Comparison of ENCODE assay signal across 13 cellular contexts in the genomic region with DNA sequence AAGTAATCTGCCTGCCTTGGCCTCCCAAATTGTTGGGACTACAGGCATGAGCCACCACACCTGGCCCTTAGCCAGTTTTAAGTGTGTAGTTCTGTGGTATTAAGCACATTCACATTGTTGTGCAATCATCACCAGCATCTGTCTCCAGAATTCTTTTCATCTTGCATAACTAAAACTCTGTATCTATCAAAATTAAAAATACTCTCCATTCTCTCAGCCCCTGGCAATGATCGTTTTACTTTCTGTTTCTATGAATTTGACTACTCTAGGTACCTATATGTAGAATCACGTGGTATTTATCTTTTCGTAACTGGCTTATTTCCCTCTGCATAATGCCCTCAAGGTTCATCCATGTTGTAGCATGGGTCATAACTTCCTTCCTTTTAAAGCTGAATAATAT. TPM values are rescaled to one million over a fixed set of nuclear protein-coding genes. Genes with fewer than 3 reads are reported as not detected.
DNase-seq lines count a peak whose midpoint lies in the region; ATAC-seq, FAIRE-seq and TF ChIP-seq lines count a peak whose summit lies in the region.
"Had no signal": no experiment of that assay in that cellular context is flagged by ENCODE, and none has a peak within 500 bp of the region (broad histone marks: within the 10 kb centered on the region; RNA-seq: fewer than 3 reads in every experiment).

No MANE protein-coding gene starts in this region.

- CTCF ChIA-PET in SK-N-SH (lab: Yijun Ruan, JAX), result no interaction called here

- H3K9me2 ChIP-seq in SK-N-SH, result no peaks in the 10 kb centered on the region

- H3K36me3 ChIP-seq in SK-N-SH (replicated peaks in 1 of 2; ENCODE audit: control insufficient read depth in 1 of 2, insufficient read depth in 2 of 2, low read length in 1 of 2) (peaks cover 0 to 7% of the 10 kb centered on the region in 2 experiments), skeletal muscle satellite cell (ENCODE audit: insufficient read depth, low read length) (no peaks in the 10 kb centered on the region)
- H3K36me3 ChIP-seq: colonic mucosa had no signal

- H4K20me1 ChIP-seq in SK-N-SH (ENCODE audit: insufficient read depth), result no peaks in the 10 kb centered on the region

- peaks cover 24% of the 10 kb centered on the region for H3F3A ChIP-seq in SK-N-SH (replicated peaks; ENCODE audit: insufficient read depth)

- no peak for TF ChIP-seq CTCF in SK-N-SH (IDR thresholded peaks at IDR 0.05)

- H3K79me2 ChIP-seq in SK-N-SH (ENCODE audit: insufficient read depth), result no peaks in the 10 kb centered on the region

- TF ChIP-seq EP300 in SK-N-SH (IDR thresholded peaks at IDR 0.05; ENCODE audit: borderline replicate concordance in 1 of 2, low read depth in 1 of 2, low read length in 1 of 2), result no peak

- no peak overlapping the region for H3K9ac ChIP-seq in SK-N-SH
- no peak overlapping the region for H3K9ac ChIP-seq in skeletal muscle satellite cell (ENCODE audit: low read depth, low read length)

- H3K9me3 ChIP-seq in SK-N-SH (peaks cover 6% of the 10 kb centered on the region; the same call in 1 of the 2 replicates), skeletal muscle satellite cell (replicated peaks; ENCODE audit: low read length) (no peaks in the 10 kb centered on the region)
- H3K9me3 ChIP-seq: colonic mucosa had no signal

- no peaks in the 10 kb centered on the region for H3K27me3 ChIP-seq in SK-N-SH (ENCODE audit: insufficient read depth)
- H3K27me3 ChIP-seq in skeletal muscle satellite cell (ENCODE audit: control insufficient read depth, insufficient read depth, low read length), result no peaks in the 10 kb centered on the region
- H3K27me3 ChIP-seq: colonic mucosa had no signal

- no peak overlapping the region for H3K4me3 ChIP-seq in SK-N-SH (ENCODE audit: low read depth in 2 of 2, low read length in 1 of 2)
- H3K4me3 ChIP-seq in skeletal muscle satellite cell (ENCODE audit: low read length), result no peak overlapping the region
- H3K4me3 ChIP-seq: colonic mucosa had no signal

- ATAC-seq in SK-N-SH treated with all-trans-retinoic acid at 6 μM for 48 hours (no peak), GM19397 (IDR thresholded peaks at IDR 0.05; ENCODE audit: unreplicated experiment) (no peak), GM19463 (IDR thresholded peaks at IDR 0.05; ENCODE audit: unreplicated experiment) (no peak)
- ATAC-seq: Panc1 had no signal

- no peak overlapping the region for H2AFZ ChIP-seq in SK-N-SH (ENCODE audit: low read depth)

- peak; percentile 49 for FAIRE-seq in RCC 7860 (lab: Jason Lieb, UNC)

- POLR2A ChIA-PET in SK-N-SH (lab: Yijun Ruan, JAX), result no interaction called here

- DNase-seq in SK-N-SH, result no peak
- peak; percentile 25 for DNase-seq in RCC 7860 (ENCODE audit: low spot score)
- DNase-seq in fibroblast of peridontal ligament (ENCODE audit: extremely low read depth), result peak; percentile 86
- no peak for DNase-seq in NCI-H510A (lab: John Stamatoyannopoulos, UW)
- DNase-seq: activated CD4-positive, CD25-positive, alpha-beta regulatory T cell treated with anti-CD3 and anti-CD28 coated beads, Interleukin-2, amount 50 U/mL, for 72 hours; colonic mucosa; nucleus accumbens had no signal

- H3K27ac ChIP-seq in SK-N-SH (ENCODE audit: low read depth in 2 of 2, low read length in 1 of 2), result no peak overlapping the region
- H3K27ac ChIP-seq: colonic mucosa had no signal

- H3K4me1 ChIP-seq in SK-N-SH (ENCODE audit: control insufficient read depth in 1 of 2, insufficient read depth in 2 of 2, low read depth in 1 of 2, low read length in 1 of 2) (peaks cover 0 to 25% of the 10 kb centered on the region in 2 experiments; a peak in 3 of 4 replicates), skeletal muscle satellite cell (ENCODE audit: control insufficient read depth, insufficient read depth, low read length) (peaks cover 31% of the 10 kb centered on the region)
- H3K4me1 ChIP-seq: colonic mucosa had no signal

- WGBS in SK-N-SH (ENCODE audit: low lambda C conversion rate), result 72% methylated on average over 3 of the region's 3 CpGs

- H3K4me2 ChIP-seq in SK-N-SH (no peak overlapping the region), skeletal muscle satellite cell (ENCODE audit: low read length) (peak overlapping the region; percentile 55)

- no peak for TF ChIP-seq RAD21 in SK-N-SH (IDR thresholded peaks at IDR 0.05; ENCODE audit: low read length)

TF ChIP-seq in SK-N-SH, 30 proteins besides CTCF, POLR2A, EP300 and RAD21 (continues in another document):
- TF ChIP-seq REST (IDR thresholded peaks at IDR 0.05; ENCODE audit: low read depth, low read length), result no peak
- peak; percentile 15; the same call in 1 of the 2 replicates for TF ChIP-seq NFIC (IDR thresholded peaks at IDR 0.05; ENCODE audit: borderline replicate concordance)
- no peak for TF ChIP-seq FOSL2 (IDR thresholded peaks at IDR 0.05; ENCODE audit: borderline replicate concordance, low read depth)
- no peak for TF ChIP-seq USF1 (IDR thresholded peaks at IDR 0.05; ENCODE audit: borderline replicate concordance, low read depth)
- no peak for TF ChIP-seq FOXJ3 (CRISPR knock-in tag; IDR thresholded peaks at IDR 0.05)

TF ChIP-seq in SK-N-SH treated with all-trans-retinoic acid at 6 μM for 48 hours, 23 proteins besides CTCF, POLR2A, EP300 and RAD21:
- TF ChIP-seq RARB (CRISPR knock-in tag; IDR thresholded peaks at IDR 0.05) (no peak), ISL1 (CRISPR knock-in tag; IDR thresholded peaks at IDR 0.05) (no peak), ZNF70 (CRISPR knock-in tag; IDR thresholded peaks at IDR 0.05) (no peak), TCF4 (CRISPR knock-in tag; IDR thresholded peaks at IDR 0.05; ENCODE audit: borderline replicate concordance) (no peak), ZNF565 (CRISPR knock-in tag; conservative IDR thresholded peaks at IDR 0.05; ENCODE audit: low read depth) (no peak)
- TF ChIP-seq, protein P1, sequence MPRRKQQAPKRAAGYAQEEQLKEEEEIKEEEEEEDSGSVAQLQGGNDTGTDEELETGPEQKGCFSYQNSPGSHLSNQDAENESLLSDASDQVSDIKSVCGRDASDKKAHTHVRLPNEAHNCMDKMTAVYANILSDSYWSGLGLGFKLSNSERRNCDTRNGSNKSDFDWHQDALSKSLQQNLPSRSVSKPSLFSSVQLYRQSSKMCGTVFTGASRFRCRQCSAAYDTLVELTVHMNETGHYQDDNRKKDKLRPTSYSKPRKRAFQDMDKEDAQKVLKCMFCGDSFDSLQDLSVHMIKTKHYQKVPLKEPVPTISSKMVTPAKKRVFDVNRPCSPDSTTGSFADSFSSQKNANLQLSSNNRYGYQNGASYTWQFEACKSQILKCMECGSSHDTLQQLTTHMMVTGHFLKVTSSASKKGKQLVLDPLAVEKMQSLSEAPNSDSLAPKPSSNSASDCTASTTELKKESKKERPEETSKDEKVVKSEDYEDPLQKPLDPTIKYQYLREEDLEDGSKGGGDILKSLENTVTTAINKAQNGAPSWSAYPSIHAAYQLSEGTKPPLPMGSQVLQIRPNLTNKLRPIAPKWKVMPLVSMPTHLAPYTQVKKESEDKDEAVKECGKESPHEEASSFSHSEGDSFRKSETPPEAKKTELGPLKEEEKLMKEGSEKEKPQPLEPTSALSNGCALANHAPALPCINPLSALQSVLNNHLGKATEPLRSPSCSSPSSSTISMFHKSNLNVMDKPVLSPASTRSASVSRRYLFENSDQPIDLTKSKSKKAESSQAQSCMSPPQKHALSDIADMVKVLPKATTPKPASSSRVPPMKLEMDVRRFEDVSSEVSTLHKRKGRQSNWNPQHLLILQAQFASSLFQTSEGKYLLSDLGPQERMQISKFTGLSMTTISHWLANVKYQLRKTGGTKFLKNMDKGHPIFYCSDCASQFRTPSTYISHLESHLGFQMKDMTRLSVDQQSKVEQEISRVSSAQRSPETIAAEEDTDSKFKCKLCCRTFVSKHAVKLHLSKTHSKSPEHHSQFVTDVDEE (CRISPR knock-in tag; IDR thresholded peaks at IDR 0.05), result no peak
- TF ChIP-seq, protein P2, sequence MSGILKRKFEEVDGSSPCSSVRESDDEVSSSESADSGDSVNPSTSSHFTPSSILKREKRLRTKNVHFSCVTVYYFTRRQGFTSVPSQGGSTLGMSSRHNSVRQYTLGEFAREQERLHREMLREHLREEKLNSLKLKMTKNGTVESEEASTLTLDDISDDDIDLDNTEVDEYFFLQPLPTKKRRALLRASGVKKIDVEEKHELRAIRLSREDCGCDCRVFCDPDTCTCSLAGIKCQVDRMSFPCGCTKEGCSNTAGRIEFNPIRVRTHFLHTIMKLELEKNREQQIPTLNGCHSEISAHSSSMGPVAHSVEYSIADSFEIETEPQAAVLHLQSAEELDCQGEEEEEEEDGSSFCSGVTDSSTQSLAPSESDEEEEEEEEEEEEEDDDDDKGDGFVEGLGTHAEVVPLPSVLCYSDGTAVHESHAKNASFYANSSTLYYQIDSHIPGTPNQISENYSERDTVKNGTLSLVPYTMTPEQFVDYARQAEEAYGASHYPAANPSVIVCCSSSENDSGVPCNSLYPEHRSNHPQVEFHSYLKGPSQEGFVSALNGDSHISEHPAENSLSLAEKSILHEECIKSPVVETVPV (CRISPR knock-in tag; IDR thresholded peaks at IDR 0.05), result no peak
- TF ChIP-seq, protein P3, sequence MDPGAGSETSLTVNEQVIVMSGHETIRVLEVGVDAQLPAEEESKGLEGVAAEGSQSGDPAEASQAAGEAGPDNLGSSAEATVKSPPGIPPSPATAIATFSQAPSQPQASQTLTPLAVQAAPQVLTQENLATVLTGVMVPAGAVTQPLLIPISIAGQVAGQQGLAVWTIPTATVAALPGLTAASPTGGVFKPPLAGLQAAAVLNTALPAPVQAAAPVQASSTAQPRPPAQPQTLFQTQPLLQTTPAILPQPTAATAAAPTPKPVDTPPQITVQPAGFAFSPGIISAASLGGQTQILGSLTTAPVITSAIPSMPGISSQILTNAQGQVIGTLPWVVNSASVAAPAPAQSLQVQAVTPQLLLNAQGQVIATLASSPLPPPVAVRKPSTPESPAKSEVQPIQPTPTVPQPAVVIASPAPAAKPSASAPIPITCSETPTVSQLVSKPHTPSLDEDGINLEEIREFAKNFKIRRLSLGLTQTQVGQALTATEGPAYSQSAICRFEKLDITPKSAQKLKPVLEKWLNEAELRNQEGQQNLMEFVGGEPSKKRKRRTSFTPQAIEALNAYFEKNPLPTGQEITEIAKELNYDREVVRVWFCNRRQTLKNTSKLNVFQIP (CRISPR knock-in tag; IDR thresholded peaks at IDR 0.05; ENCODE audit: borderline replicate concordance, low read depth), result no peak

RNA-seq across cellular contexts. Expression of gene CAVIN2, which starts 45.5 kb away (rescaled TPM):
- 1.5 and 1.7 TPM in 2 replicates for polyA plus RNA-seq in SK-N-SH (2012; rRNA removed)
- 1.4 and 1.7 TPM in 2 replicates for polyA plus RNA-seq in SK-N-SH (2012; cell fraction: cytosol; rRNA removed)
- polyA plus RNA-seq in SK-N-SH (2012; cell fraction: nucleus; rRNA removed), result 1.2 and 1.5 TPM in 2 replicates
- total RNA-seq in skeletal muscle satellite cell (2012; rRNA removed), result 19.8 and 32.8 TPM in 2 replicates
- total RNA-seq: T-helper 1 cell treated with Interleukin-12 subunit alpha and Interleukin-12 subunit beta and Interleukin-4 antibody, amounts not matched to agents 30 ng/mL and 1 ng/mL, for 36 hours had no signal

Comparison
In these comparisons a context has a peak if more than half of its experiments do, and no peak if none do; other contexts are left out.
1. DNase-seq: peak in RCC 7860 (single experiment) and fibroblast of peridontal ligament (single experiment); none in SK-N-SH (single experiment) and NCI-H510A (single experiment).